In genomic region chr6:154276810-154277577, GRCh38 we compare ENCODE assay signal across 8 cellular contexts.
A peak's percentile ranks its signal among the peaks of the same experiment; 100 is the strongest.
DNase-seq lines count a peak whose midpoint lies in the region; ATAC-seq, FAIRE-seq and TF ChIP-seq lines count a peak whose summit lies in the region.

No MANE protein-coding gene starts in this region.

- peak overlapping the region in 8 of 9 donors; percentile 44 to 75 (median 64) for H3K27ac Mint-ChIP-seq in naive thymus-derived CD4-positive, alpha-beta T cell

- H3K27me3 ChIP-seq in Panc1 (ENCODE audit: control insufficient read depth, insufficient read depth, low read length) = no peaks in the 10 kb centered on the region
- H3K27me3 ChIP-seq in colonic mucosa = no peaks in the 10 kb centered on the region
- no peaks in the 10 kb centered on the region for H3K27me3 ChIP-seq in naive thymus-derived CD4-positive, alpha-beta T cell (ENCODE audit: control insufficient read depth in 2 of 2, insufficient read depth in 2 of 2, low read length in 2 of 2)

- no peaks in the 10 kb centered on the region for H3K4me1 ChIP-seq in Panc1 (ENCODE audit: control insufficient read depth, insufficient read depth, low read length)
- H3K4me1 ChIP-seq in colonic mucosa = no peaks in the 10 kb centered on the region
- peaks cover 5 to 27% of the 10 kb centered on the region in 2 donors for H3K4me1 ChIP-seq in naive thymus-derived CD4-positive, alpha-beta T cell (ENCODE audit: control insufficient read depth in 2 of 2, insufficient read depth in 2 of 2, low read length in 2 of 2)

- peaks cover 20 to 50% (median 44%) of the 10 kb centered on the region in 7 donors for H3K4me1 Mint-ChIP-seq in naive thymus-derived CD4-positive, alpha-beta T cell

- POLR2A ChIA-PET in Panc1 (lab: Charles Lee) = no interaction called here
- POLR2A ChIA-PET in naive thymus-derived CD4-positive, alpha-beta T cell (lab: Charles Lee) = interaction anchor here (1.0 to 2.0 kb wide), 12 partner anchors 9 to 123 kb away, joined by 3 to 13 read pairs (median 6); no protein-coding TSS in a partner anchor

- intact Hi-C loops in Panc1 (cut with micrococcal nuclease; ENCODE audit: unreplicated experiment) = loop anchor here (1.0 kb wide), 1 partner anchor 121 kb away; no protein-coding TSS in a partner anchor
- intact Hi-C loops in colonic mucosa (cut with DNase I) = no loop called here
- intact Hi-C loops in naive thymus-derived CD4-positive, alpha-beta T cell (cut with micrococcal nuclease) = loop anchor here (1.0 to 2.0 kb wide), 7 partner anchors 8 to 123 kb away; no protein-coding TSS in a partner anchor

- peak overlapping the region; percentile 59 to 91 (median 68) for H3K4me3 Mint-ChIP-seq in naive thymus-derived CD4-positive, alpha-beta T cell

- H3K9me3 Mint-ChIP-seq in naive thymus-derived CD4-positive, alpha-beta T cell = peaks cover 0 to 1% (median 0%) of the 10 kb centered on the region in 11 donors

- TF ChIP-seq CTCF in Panc1 (IDR thresholded peaks at IDR 0.05) (peak; percentile 69; the same call in 1 of the 2 replicates), colonic mucosa (IDR thresholded peaks at IDR 0.05) (peak; percentile 45)

- H3K36me3 ChIP-seq in Panc1 (ENCODE audit: control insufficient read depth, insufficient read depth, low read length) = no peaks in the 10 kb centered on the region
- no peaks in the 10 kb centered on the region for H3K36me3 ChIP-seq in colonic mucosa
- H3K36me3 ChIP-seq in naive thymus-derived CD4-positive, alpha-beta T cell (ENCODE audit: control insufficient read depth in 2 of 3, insufficient read depth in 3 of 3, low read length in 3 of 3) = no peaks in the 10 kb centered on the region

- H3K27ac ChIP-seq in Panc1 (ENCODE audit: low read length) = no peak overlapping the region
- H3K27ac ChIP-seq in colonic mucosa = no peak overlapping the region
- H3K27ac ChIP-seq in naive thymus-derived CD4-positive, alpha-beta T cell (ENCODE audit: low read depth, low read length) = peak overlapping the region; percentile 27

- in situ Hi-C loops in Panc1 (cut with HindIII; ENCODE audit: low pct_unique_long_range_greater_than_20kb, low sequenced_read_pairs) = no loop called here

- BruUV-seq in Panc1 (replicated peaks; lab: Mats Ljungman, UMichigan) = no TSS peak

- H3K4me3 ChIP-seq in Panc1 (ENCODE audit: low read depth in 2 of 2, low read length in 2 of 2) (peak overlapping the region; percentile 4 to 34; a peak in 2 of 4 replicates), colonic mucosa (no peak overlapping the region)
- H3K4me3 ChIP-seq in naive thymus-derived CD4-positive, alpha-beta T cell (ENCODE audit: low read length) = peak overlapping the region; percentile 23

- peaks cover 0 to 1% (median 0%) of the 10 kb centered on the region in 5 donors for H3K36me3 Mint-ChIP-seq in naive thymus-derived CD4-positive, alpha-beta T cell

- no peak overlapping the region for H3K9ac ChIP-seq in colonic mucosa (ENCODE audit: low read depth in 2 of 2, low read length in 2 of 2)

- no peak for TF ChIP-seq POLR2A in H54 (IDR thresholded peaks at IDR 0.05; ENCODE audit: low read depth, low read length)

- H3K27me3 Mint-ChIP-seq in naive thymus-derived CD4-positive, alpha-beta T cell = peaks cover 0 to 16% (median 0%) of the 10 kb centered on the region in 5 donors

- CTCF ChIA-PET in Panc1 (lab: Charles Lee) = interaction anchor here (0.5 to 0.6 kb wide), 2 partner anchors 11 to 784 kb away, joined by 4 read pairs; no protein-coding TSS in a partner anchor
- CTCF ChIA-PET in naive thymus-derived CD4-positive, alpha-beta T cell (lab: Charles Lee) = interaction anchor here (0.6 to 6.6 kb wide), 33 partner anchors 8 to 457 kb away, joined by 3 to 186 read pairs (median 4); no protein-coding TSS in a partner anchor

- ATAC-seq in GM19452 (IDR thresholded peaks at IDR 0.05; ENCODE audit: unreplicated experiment) (peak; percentile 70), Panc1 (peak; percentile 80)
- ATAC-seq in naive thymus-derived CD4-positive, alpha-beta T cell = peak; percentile 84

- DNase-seq in DMS53 treated with DMSO at 0.1 percent for 48 hours (lab: John Stamatoyannopoulos, UW; ENCODE audit: unreplicated experiment) = peak; percentile 19
- peak; percentile 34 for DNase-seq in HuH-7 (ENCODE audit: low spot score)
- DNase-seq in Panc1 (ENCODE audit: low read depth, low spot score) = no peak
- no peak for DNase-seq in colonic mucosa
- DNase-seq in naive thymus-derived CD4-positive, alpha-beta T cell = peak in 7 of 9 donors; percentile 28 to 68 (median 58)
- DNase-seq in H54 (ENCODE audit: insufficient read length, low spot score) = no peak
- DNase-seq in NCI-H446 treated with DMSO at 0.1 percent for 48 hours (lab: John Stamatoyannopoulos, UW) = no peak

- FAIRE-seq in H54 (lab: Jason Lieb, UNC) = no peak

- H3K9me3 ChIP-seq in Panc1 (ENCODE audit: control insufficient read depth, insufficient read depth, low read depth, low read length) (no peaks in the 10 kb centered on the region), colonic mucosa (no peaks in the 10 kb centered on the region)
- H3K9me3 ChIP-seq in naive thymus-derived CD4-positive, alpha-beta T cell (ENCODE audit: control insufficient read depth in 2 of 3, low read length in 3 of 3) = no peaks in the 10 kb centered on the region

Comparison
In these comparisons a context has a peak if more than half of its experiments do, and no peak if none do; other contexts are left out.
1. DNase-seq: peak in DMS53 treated with DMSO at 0.1 percent for 48 hours (single experiment), HuH-7 (single experiment) and naive thymus-derived CD4-positive, alpha-beta T cell (7 of 9); none in Panc1 (single experiment), colonic mucosa (single experiment), H54 (single experiment) and NCI-H446 treated with DMSO at 0.1 percent for 48 hours (single experiment).
2. Peak in every context shown above with its lines, with median percentiles within 50 percentile points of each other: ATAC-seq.